Comparison of ENCODE assay signal across 1 cellular context in the genomic region with DNA sequence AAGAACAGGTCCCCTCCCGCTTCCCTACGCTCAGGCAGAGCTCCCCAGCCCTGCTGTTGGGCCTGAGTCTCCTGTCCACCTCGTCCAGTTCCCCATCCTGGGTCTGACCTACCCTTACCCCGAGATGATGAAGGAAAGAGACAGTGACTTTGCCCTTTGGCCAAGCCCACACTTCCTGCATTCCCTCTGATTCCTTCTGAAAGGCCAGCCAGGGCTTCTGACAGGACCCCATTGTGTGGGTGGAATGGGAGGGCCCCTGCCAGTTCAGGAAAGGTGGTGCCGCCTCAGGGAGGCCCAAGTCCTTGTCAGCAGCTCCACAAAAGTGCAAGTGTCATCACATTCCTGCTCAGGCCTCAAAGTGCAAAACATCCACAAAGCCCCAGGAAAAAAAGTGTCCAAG.
TF ChIP-seq lines count a peak whose summit lies in the region.

No MANE protein-coding gene starts in this region.

TF ChIP-seq in HepG2, 621 proteins besides CTCF, POLR2A, EP300 and RAD21 (continued from another document):
- TF ChIP-seq, protein P1, sequence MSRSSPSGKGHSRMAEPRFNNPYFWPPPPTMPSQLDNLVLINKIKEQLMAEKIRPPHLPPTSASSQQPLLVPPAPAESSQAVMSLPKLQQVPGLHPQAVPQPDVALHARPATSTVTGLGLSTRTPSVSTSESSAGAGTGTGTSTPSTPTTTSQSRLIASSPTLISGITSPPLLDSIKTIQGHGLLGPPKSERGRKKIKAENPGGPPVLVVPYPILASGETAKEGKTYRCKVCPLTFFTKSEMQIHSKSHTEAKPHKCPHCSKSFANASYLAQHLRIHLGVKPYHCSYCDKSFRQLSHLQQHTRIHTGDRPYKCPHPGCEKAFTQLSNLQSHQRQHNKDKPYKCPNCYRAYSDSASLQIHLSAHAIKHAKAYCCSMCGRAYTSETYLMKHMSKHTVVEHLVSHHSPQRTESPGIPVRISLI (CRISPR knock-in tag; IDR thresholded peaks at IDR 0.05; ENCODE audit: borderline replicate concordance), result 0 out of 2 replicates have a peak, but pooled peaks have one; percentile 15
- no peak for TF ChIP-seq RAD51 (IDR thresholded peaks at IDR 0.05; ENCODE audit: borderline replicate concordance)
- 0 out of 2 replicates have a peak, but pooled peaks have one; percentile 4 for TF ChIP-seq HOXA3 (CRISPR knock-in tag; IDR thresholded peaks at IDR 0.05)
- TF ChIP-seq ZNF556 (CRISPR knock-in tag; IDR thresholded peaks at IDR 0.05; ENCODE audit: borderline replicate concordance), result no peak
- TF ChIP-seq ZNF326 (CRISPR knock-in tag; IDR thresholded peaks at IDR 0.05; ENCODE audit: borderline replicate concordance), result no peak
- TF ChIP-seq, protein P2, sequence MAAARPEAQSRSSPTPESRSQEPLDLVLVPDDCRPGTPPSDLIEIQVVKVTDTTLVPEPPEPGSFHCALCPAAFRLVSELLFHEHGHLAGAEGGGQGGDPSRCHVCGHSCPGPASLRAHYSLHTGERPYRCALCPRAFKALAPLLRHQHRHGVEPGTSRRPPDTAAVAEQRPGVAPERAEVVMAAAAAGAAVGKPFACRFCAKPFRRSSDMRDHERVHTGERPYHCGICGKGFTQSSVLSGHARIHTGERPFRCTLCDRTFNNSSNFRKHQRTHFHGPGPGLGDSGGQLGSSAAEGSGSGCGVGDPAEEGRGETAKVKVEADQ (CRISPR knock-in tag; IDR thresholded peaks at IDR 0.05; ENCODE audit: borderline replicate concordance), result no peak
TF ChIP-seq in HepG2: peak in this region for 12.
